Comparison of ENCODE assay signal across 8 cellular contexts in genomic region chr6:118649918-118650499, GRCh38. TPM values are rescaled to one million over a fixed set of nuclear protein-coding genes. Genes with fewer than 3 reads are reported as not detected.
DNase-seq lines count a peak whose midpoint lies in the region; ATAC-seq, FAIRE-seq and TF ChIP-seq lines count a peak whose summit lies in the region.

No MANE protein-coding gene starts in this region.

- H3K27me3 ChIP-seq in BE2C = no peaks in the 10 kb centered on the region
- no peaks in the 10 kb centered on the region for H3K27me3 ChIP-seq in KMS-11 (ENCODE audit: insufficient read depth, low read depth)

- peak overlapping the region; percentile 71; the same call in 1 of the 2 replicates for H3K9ac ChIP-seq in KMS-11

- H3K4me3 ChIP-seq in BE2C (ENCODE audit: low read depth, low read length) = peak overlapping the region; percentile 89
- H3K4me3 ChIP-seq in KMS-11 (IDR thresholded peaks at IDR 0.05; ENCODE audit: insufficient read depth, low read depth, low read length) = no peak overlapping the region

- H3K4me3 Mint-ChIP-seq in naive thymus-derived CD8-positive, alpha-beta T cell = peak overlapping the region; percentile 82 to 95 (median 90)

- H3K36me3 ChIP-seq in BE2C = peaks cover 4% of the 10 kb centered on the region; the same call in 1 of the 2 replicates
- H3K36me3 ChIP-seq in KMS-11 (ENCODE audit: insufficient read depth) = no peaks in the 10 kb centered on the region

- FAIRE-seq in colon (lab: Jason Lieb, UNC) = peak; percentile 53

- H3K27ac Mint-ChIP-seq in naive thymus-derived CD8-positive, alpha-beta T cell = peak overlapping the region; percentile 8 to 91 (median 80)

- no peak for ATAC-seq in naive thymus-derived CD8-positive, alpha-beta T cell
- ATAC-seq in left colon = no peak

- peaks cover 9% of the 10 kb centered on the region for H3K4me1 ChIP-seq in BE2C
- H3K4me1 ChIP-seq in KMS-11 (ENCODE audit: low read depth, poor library complexity, severe bottlenecking) = peaks cover 9% of the 10 kb centered on the region

- H3K9me3 ChIP-seq in BE2C = no peaks in the 10 kb centered on the region

- H2AFZ ChIP-seq in KMS-11 (ENCODE audit: low read depth) = peak overlapping the region; percentile 73

- intact Hi-C loops in left colon (cut with DNase I, micrococcal nuclease) = no loop called here

- TF ChIP-seq CTCF in BE2C (IDR thresholded peaks at IDR 0.05; ENCODE audit: low read depth, low read length) (no peak), KMS-11 (conservative IDR thresholded peaks at IDR 0.05; ENCODE audit: low read depth, low read length) (no peak)

- H3K27me3 Mint-ChIP-seq in naive thymus-derived CD8-positive, alpha-beta T cell = no peaks in the 10 kb centered on the region

- peaks cover 31% of the 10 kb centered on the region; the same call in 1 of the 2 replicates for H3K79me2 ChIP-seq in KMS-11 (ENCODE audit: insufficient read depth, low read depth)

- no peaks in the 10 kb centered on the region for H4K20me1 ChIP-seq in KMS-11 (ENCODE audit: insufficient read depth)

- peak overlapping the region; percentile 88 for H3K4me2 ChIP-seq in KMS-11

- peaks cover 0 to 13% (median 0%) of the 10 kb centered on the region in 3 donors for H3K36me3 Mint-ChIP-seq in naive thymus-derived CD8-positive, alpha-beta T cell

- H3K27ac ChIP-seq in KMS-11 = peak overlapping the region; percentile 82; the same call in 1 of the 2 replicates

- H3K4me1 Mint-ChIP-seq in naive thymus-derived CD8-positive, alpha-beta T cell = peaks cover 18 to 50% (median 41%) of the 10 kb centered on the region in 4 donors

- POLR2A ChIA-PET in naive thymus-derived CD8-positive, alpha-beta T cell (lab: Charles Lee) = interaction anchor here (1.3 to 3.2 kb wide), 9 partner anchors 8 to 150 kb away, joined by 4 to 55 read pairs (median 6); no protein-coding TSS in a partner anchor

- DNase-seq in BE2C = no peak
- DNase-seq in naive thymus-derived CD8-positive, alpha-beta T cell = no peak
- no peak for DNase-seq in stimulated activated CD4-positive, alpha-beta T cell treated with anti-CD3 and anti-CD28 coated beads, Interleukin-15, amount 100 ng/mL, for 24 hours
- no peak for DNase-seq in NCI-H1048 (lab: John Stamatoyannopoulos, UW)
- DNase-seq in kidney glomerular epithelial cell (lab: John Stamatoyannopoulos, UW) = no peak
- DNase-seq in left colon = no peak

- no peaks in the 10 kb centered on the region for H3K9me3 Mint-ChIP-seq in naive thymus-derived CD8-positive, alpha-beta T cell

RNA-seq across cellular contexts. Expression of gene CEP85L, which starts 1.4 kb away (rescaled TPM):
- polyA plus RNA-seq in BE2C (2012; ENCODE audit: insufficient read depth, insufficient read length, low read depth) = 1.5 TPM
- total RNA-seq in naive thymus-derived CD8-positive, alpha-beta T cell = 10 to 100 TPM; 70.9 to 73.6 TPM
- polyA plus RNA-seq in naive thymus-derived CD8-positive, alpha-beta T cell = 10 to 100 TPM; 31.1 to 50.0 (median 47.5) TPM
- 1 to 10 TPM; 2.7 to 6.2 TPM for total RNA-seq in left colon

Comparison
In these comparisons a context has a peak if more than half of its experiments do, and no peak if none do; other contexts are left out.
1. RNA of gene CEP85L, which starts 1.4 kb away (total RNA-seq): 70.9 to 73.6 TPM in naive thymus-derived CD8-positive, alpha-beta T cell; 2.7 to 6.2 TPM in left colon; every median in the first group is over 4 times any median in the second.